In genomic region chr14:28609228-28609828, GRCh38 we compare ENCODE assay signal across 8 cellular contexts.
A peak's percentile ranks its signal among the peaks of the same experiment; 100 is the strongest.
DNase-seq lines count a peak whose midpoint lies in the region; ATAC-seq and TF ChIP-seq lines count a peak whose summit lies in the region.

No MANE protein-coding gene starts in this region.

- intact Hi-C loops in Right ventricle myocardium inferior (cut with DNase I) (no loop called here), colonic mucosa (cut with DNase I) (no loop called here)

- TF ChIP-seq CTCF in right atrium auricular region (IDR thresholded peaks at IDR 0.05) (peak in 1 of 2 donors; percentile 57), Peyer's patch (IDR thresholded peaks at IDR 0.05) (peak in 4 of 6 experiments; percentile 14 to 25 (median 23)), colonic mucosa (IDR thresholded peaks at IDR 0.05) (peak; percentile 49)

- no peak overlapping the region for H3K4me2 ChIP-seq in Karpas-422 (ENCODE audit: low read depth, low read length, poor library complexity, severe bottlenecking)

- H3K27me3 ChIP-seq in right atrium auricular region (no peaks in the 10 kb centered on the region), Karpas-422 (ENCODE audit: low read length) (no peaks in the 10 kb centered on the region), Peyer's patch (no peaks in the 10 kb centered on the region), colonic mucosa (no peaks in the 10 kb centered on the region)

- no peaks in the 10 kb centered on the region for H3K9me3 ChIP-seq in right atrium auricular region
- H3K9me3 ChIP-seq in Karpas-422 (ENCODE audit: low read length): no peaks in the 10 kb centered on the region
- no peaks in the 10 kb centered on the region for H3K9me3 ChIP-seq in Peyer's patch
- H3K9me3 ChIP-seq in colonic mucosa: no peaks in the 10 kb centered on the region
- no peaks in the 10 kb centered on the region for H3K9me3 ChIP-seq in mesodermal cell (ENCODE audit: control insufficient read depth, low read length)

- no peaks in the 10 kb centered on the region for H3K79me2 ChIP-seq in Karpas-422 (ENCODE audit: low read length)

- no peak overlapping the region for H3K27ac ChIP-seq in right atrium auricular region
- H3K27ac ChIP-seq in Karpas-422 (ENCODE audit: low read length): no peak overlapping the region
- no peak overlapping the region for H3K27ac ChIP-seq in Peyer's patch
- H3K27ac ChIP-seq in colonic mucosa: no peak overlapping the region
- H3K27ac ChIP-seq in mesodermal cell (ENCODE audit: low read depth, low read length, severe bottlenecking): peak overlapping the region; percentile 16

- H3K36me3 ChIP-seq in right atrium auricular region (no peaks in the 10 kb centered on the region), Karpas-422 (ENCODE audit: insufficient read depth, low read length) (no peaks in the 10 kb centered on the region), Peyer's patch (no peaks in the 10 kb centered on the region), colonic mucosa (no peaks in the 10 kb centered on the region), mesodermal cell (ENCODE audit: control insufficient read depth, insufficient read depth, low read length) (no peaks in the 10 kb centered on the region)

- no peaks in the 10 kb centered on the region for H4K20me1 ChIP-seq in Karpas-422 (ENCODE audit: insufficient read depth, low read depth, low read length)

- H3K9ac ChIP-seq in Karpas-422 (ENCODE audit: low read length): no peak overlapping the region
- H3K9ac ChIP-seq in colonic mucosa (ENCODE audit: low read depth in 2 of 2, low read length in 2 of 2): no peak overlapping the region

- no peak for TF ChIP-seq POLR2A in Peyer's patch (IDR thresholded peaks at IDR 0.05)

- H3K9me2 ChIP-seq in Karpas-422 (replicated peaks; ENCODE audit: insufficient read depth, low read length): no peaks in the 10 kb centered on the region

- H3K4me3 ChIP-seq in right atrium auricular region (no peak overlapping the region), Karpas-422 (ENCODE audit: low read length) (no peak overlapping the region), Peyer's patch (no peak overlapping the region), colonic mucosa (no peak overlapping the region), mesodermal cell (ENCODE audit: extremely low read depth, insufficient read depth, low read length, poor library complexity, severe bottlenecking) (no peak overlapping the region)

- ATAC-seq in Right ventricle myocardium inferior (no peak), HG03196 (IDR thresholded peaks at IDR 0.05; ENCODE audit: unreplicated experiment) (no peak)

- peak; percentile 22 for DNase-seq in Right ventricle myocardium inferior (ENCODE audit: missing footprints)
- DNase-seq in right atrium auricular region (ENCODE audit: low spot score): no peak
- peak; percentile 89 for DNase-seq in Karpas-422
- DNase-seq in Peyer's patch: no peak
- peak; percentile 41 for DNase-seq in colonic mucosa
- DNase-seq in cerebellar nuclear complex (lab: John Stamatoyannopoulos, UW): no peak

- WGBS in mesodermal cell (ENCODE audit: insufficient coverage in 2 of 2), 2 experiments: 15% methylated on average over 5 of the region's 6 CpGs; no CpG with 5 or more reads in 1 of the 2 experiments

- no peak overlapping the region for H2AFZ ChIP-seq in Karpas-422 (ENCODE audit: low read length)

- H3K4me1 ChIP-seq in right atrium auricular region (no peaks in the 10 kb centered on the region), Karpas-422 (ENCODE audit: low read length) (no peaks in the 10 kb centered on the region), Peyer's patch (no peaks in the 10 kb centered on the region), colonic mucosa (no peaks in the 10 kb centered on the region), mesodermal cell (ENCODE audit: control insufficient read depth, insufficient read depth, low read length, poor library complexity, severe bottlenecking) (no peaks in the 10 kb centered on the region)

Comparison
In these comparisons a context has a peak if more than half of its experiments do, and no peak if none do; other contexts are left out.
1. DNase-seq: peak in Right ventricle myocardium inferior (single experiment), Karpas-422 (single experiment) and colonic mucosa (single experiment); none in right atrium auricular region (single experiment), Peyer's patch (0 of 3) and cerebellar nuclear complex (0 of 2).